22 cellular contexts compared by ENCODE assay signal in the genomic region with DNA sequence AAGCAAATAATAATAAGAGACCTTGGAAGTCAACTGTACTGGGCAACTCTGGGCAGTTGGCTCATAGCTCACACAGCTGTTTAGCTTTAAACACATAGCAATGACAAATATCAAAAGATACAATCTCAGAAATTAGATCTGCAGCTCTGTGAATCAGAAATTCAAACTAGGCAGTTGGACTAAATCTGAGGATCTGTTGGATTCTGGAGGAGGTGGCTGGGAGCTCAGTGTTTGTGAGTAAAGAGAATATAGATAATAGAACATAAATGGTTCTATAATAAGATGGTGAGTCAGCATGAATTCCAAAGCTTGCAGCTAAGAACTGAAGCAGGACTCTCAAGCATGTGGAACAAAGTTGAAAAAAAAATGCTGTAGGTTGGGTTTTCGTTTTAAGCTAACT.
DNase-seq lines count a peak whose midpoint lies in the region; ATAC-seq and TF ChIP-seq lines count a peak whose summit lies in the region.
"Had no signal": no experiment of that assay in that cellular context is flagged by ENCODE, and none has a peak within 500 bp of the region (broad histone marks: within the 10 kb centered on the region; RNA-seq: fewer than 3 reads in every experiment).

No MANE protein-coding gene starts in this region.

- H3K4me3 ChIP-seq in cardiac fibroblast (replicated peaks in 1 of 2; ENCODE audit: low read depth in 2 of 2, low read length in 2 of 2): no peak overlapping the region
- H3K4me3 ChIP-seq: BLaER1 treated with 17β-estradiol and CSF1 and Interleukin-3, amounts not matched to agents 10 nM and 100 nM; colonic mucosa; gastroesophageal sphincter; K562; right atrium auricular region had no signal

- no peak for ATAC-seq in HG02852 (IDR thresholded peaks at IDR 0.05; ENCODE audit: unreplicated experiment)
- ATAC-seq: gastroesophageal sphincter, K562, WTC11 had no signal

- TF ChIP-seq CTCF in cardiac fibroblast (IDR thresholded peaks at IDR 0.05; ENCODE audit: low read depth, low read length): no peak

- peak; percentile 5 for DNase-seq in AG20443 (ENCODE audit: low spot score)
- DNase-seq in OCI-M1 (lab: John Stamatoyannopoulos, UW): peak; percentile 22
- DNase-seq in cardiac fibroblast (ENCODE audit: low read depth in 2 of 2): peak; percentile 3 to 7
- peak; percentile 24 for DNase-seq in inferior parietal cortex (ENCODE audit: extremely low spot score)
- DNase-seq in cerebellum (ENCODE audit: low spot score): no peak
- DNase-seq in activated CD4-positive, CD25-positive, alpha-beta regulatory T cell treated with anti-CD3 and anti-CD28 coated beads, Interleukin-2, amount 50 U/mL, for 72 hours: no peak
- no peak for DNase-seq in cerebellar nuclear complex (lab: John Stamatoyannopoulos, UW)
- DNase-seq: activated CD4-positive, alpha-beta memory T cell treated with anti-CD3 and anti-CD28 coated beads, Interleukin-2, amount 10 ng/mL, durations not matched to agents 7 days and 5 days; activated T-cell treated with anti-CD3 and anti-CD28 coated beads for 4 hours; aorta; Calu3; colonic mucosa; NCI-H1694; NCI-H748 treated with DMSO at 0.1 percent for 48 hours; SHP77 treated with DMSO at 0.1 percent for 48 hours; substantia nigra had no signal

Comparison
In these comparisons a context has a peak if more than half of its experiments do, and no peak if none do; other contexts are left out.
1. DNase-seq: peak in AG20443 (single experiment), OCI-M1 (single experiment), cardiac fibroblast (2 of 2) and inferior parietal cortex (single experiment); none in cerebellum (single experiment), activated CD4-positive, CD25-positive, alpha-beta regulatory T cell treated with anti-CD3 and anti-CD28 coated beads, Interleukin-2, amount 50 U/mL, for 72 hours (single experiment) and cerebellar nuclear complex (0 of 2).